10 cellular contexts compared by ENCODE assay signal in genomic region chr2:223549215-223549614, GRCh38. TPM values are rescaled to one million over a fixed set of nuclear protein-coding genes. Genes with fewer than 3 reads are reported as not detected.
DNase-seq lines count a peak whose midpoint lies in the region; ATAC-seq and TF ChIP-seq lines count a peak whose summit lies in the region.
"Had no signal": no experiment of that assay in that cellular context is flagged by ENCODE, and none has a peak within 500 bp of the region (broad histone marks: within the 10 kb centered on the region; RNA-seq: fewer than 3 reads in every experiment).

No MANE protein-coding gene starts in this region.

- ATAC-seq in GM18517 (IDR thresholded peaks at IDR 0.05; ENCODE audit: unreplicated experiment): no peak
- no peak for ATAC-seq in HG03432 (IDR thresholded peaks at IDR 0.05; ENCODE audit: unreplicated experiment)
- ATAC-seq: stimulated activated naive B cell treated with anti-CD40 and anti-IgM and Interleukin-4, amounts not matched to agents 10 μg/mL and 1 μg/mL and 100 μg/mL, for 72 hours had no signal

- DNase-seq in AG20443 (ENCODE audit: low spot score) (peak; percentile 88), NCI-H1048 (lab: John Stamatoyannopoulos, UW) (peak; percentile 50), astrocyte of the cerebellum (ENCODE audit: low read depth) (peak; percentile 98), kidney tubule cell (ENCODE audit: low spot score) (peak; percentile 76), mucosa of gallbladder (ENCODE audit: low spot score) (no peak), CD1c-positive myeloid dendritic cell (ENCODE audit: extremely low spot score) (no peak)
- DNase-seq: activated gamma-delta T cell; stimulated activated naive B cell treated with anti-CD40 and anti-IgM and Interleukin-4, amounts not matched to agents 10 μg/mL and 1 μg/mL and 100 μg/mL, for 72 hours had no signal

- TF ChIP-seq CTCF in astrocyte of the cerebellum (IDR thresholded peaks at IDR 0.05; ENCODE audit: low read depth, low read length, missing control alignments): no peak

- in situ Hi-C loops in astrocyte of the cerebellum (cut with HindIII; ENCODE audit: low sequenced_read_pairs): no loop called here

- H3K4me3 ChIP-seq in astrocyte of the cerebellum (ENCODE audit: low read depth, low read length): no peak overlapping the region

RNA-seq across cellular contexts. Expression of gene SCG2, which starts 52.9 kb away (rescaled TPM):
- 1.1 TPM for total RNA-seq in mucosa of gallbladder

Comparison
In these comparisons a context has a peak if more than half of its experiments do, and no peak if none do; other contexts are left out.
1. DNase-seq: peak in AG20443 (single experiment), NCI-H1048 (single experiment), astrocyte of the cerebellum (single experiment) and kidney tubule cell (single experiment); none in mucosa of gallbladder (single experiment) and CD1c-positive myeloid dendritic cell (single experiment).